9 cellular contexts compared by ENCODE assay signal in genomic region chr1:228445867-228446584, GRCh38. TPM values are rescaled to one million over a fixed set of nuclear protein-coding genes. Genes with fewer than 3 reads are reported as not detected.
DNase-seq lines count a peak whose midpoint lies in the region; ATAC-seq and TF ChIP-seq lines count a peak whose summit lies in the region.
"Had no signal": no experiment of that assay in that cellular context is flagged by ENCODE, and none has a peak within 500 bp of the region (broad histone marks: within the 10 kb centered on the region; RNA-seq: fewer than 3 reads in every experiment).

No MANE protein-coding gene starts in this region.

- peak overlapping the region; percentile 88 for H3K18ac ChIP-seq in neuronal stem cell (ENCODE audit: low read length)

- ATAC-seq in HG02938 (IDR thresholded peaks at IDR 0.05; ENCODE audit: unreplicated experiment) (peak; percentile 61), foreskin keratinocyte (peak; percentile 55)

- H4K91ac ChIP-seq in neuronal stem cell (ENCODE audit: low read depth, low read length, poor library complexity): no peak overlapping the region

- peak overlapping the region; percentile 85 for H3K4me2 ChIP-seq in neuronal stem cell (ENCODE audit: insufficient read depth, low read length, poor library complexity, severe bottlenecking)

- H3K4me3 ChIP-seq in neuronal stem cell (ENCODE audit: low read length in 2 of 2) (peak overlapping the region; percentile 55 to 75), HAP-1 (no peak overlapping the region)

- no peak overlapping the region for H3K4ac ChIP-seq in neuronal stem cell (ENCODE audit: low read length)

- H3K27ac ChIP-seq in foreskin keratinocyte (no peak overlapping the region), neuronal stem cell (replicated peaks; ENCODE audit: low read length) (no peak overlapping the region)

- no CpG with 5 or more reads among the region's 50 CpGs for WGBS in neuronal stem cell (ENCODE audit: extremely low coverage in 2 of 2, insufficient read length in 2 of 2, insufficient replicate concordance in 1 of 2), 2 donors

- TF ChIP-seq CTCF in GM10248 (IDR thresholded peaks at IDR 0.05; ENCODE audit: control extremely low read depth, extremely low read depth, low read depth, missing control alignments) (no peak), foreskin keratinocyte (conservative IDR thresholded peaks at IDR 0.05) (no peak)

- H3K9me3 ChIP-seq in neuronal stem cell (replicated peaks in 1 of 2; ENCODE audit: control insufficient read depth in 2 of 2, insufficient read depth in 1 of 2, low read depth in 1 of 2, low read length in 2 of 2) (no peaks in the 10 kb centered on the region), HAP-1 (no peaks in the 10 kb centered on the region)

- POLR2A ChIA-PET in GM10248 (lab: Yijun Ruan, JAX): interaction anchor here (0.7 kb wide), 1 partner anchor 19 kb away, joined by 4 read pairs; no protein-coding TSS in a partner anchor

- H3K9ac ChIP-seq in neuronal stem cell (ENCODE audit: low read depth, low read length, poor library complexity): peak overlapping the region; percentile 80

- in situ Hi-C loops in HAP-1 (cut with MboI; ENCODE audit: low sequenced_read_pairs): no loop called here

- H3K27me3 ChIP-seq in foreskin keratinocyte (peaks cover 78% of the 10 kb centered on the region), neuronal stem cell (ENCODE audit: control insufficient read depth in 3 of 3, insufficient read depth in 3 of 3, low read depth in 1 of 3, low read length in 3 of 3) (peaks cover 0 to 26% (median under 1%) of the 10 kb centered on the region in 3 experiments), HAP-1 (ENCODE audit: low read depth) (no peaks in the 10 kb centered on the region)

- no peak overlapping the region for H2AK5ac ChIP-seq in neuronal stem cell (ENCODE audit: low read depth, low read length)

- no peak overlapping the region for H2BK15ac ChIP-seq in neuronal stem cell (ENCODE audit: low read length)

- peak overlapping the region; percentile 95 for H2AFZ ChIP-seq in neuronal stem cell (ENCODE audit: low read length)

- H3K4me1 ChIP-seq in foreskin keratinocyte (no peaks in the 10 kb centered on the region), neuronal stem cell (ENCODE audit: control insufficient read depth in 2 of 2, insufficient read depth in 1 of 2, low read depth in 1 of 2, low read length in 2 of 2) (peaks cover 2 to 6% of the 10 kb centered on the region in 2 donors), HAP-1 (no peaks in the 10 kb centered on the region)

- DNase-seq in GM10248 (ENCODE audit: extremely low spot score) (peak; percentile 78), foreskin keratinocyte (peak in 1 of 2 donors; percentile 29), neuronal stem cell (ENCODE audit: low spot score) (peak; percentile 49), GDM1 (lab: John Stamatoyannopoulos, UW) (no peak), NCI-H524 treated with DMSO at 0.1 percent for 48 hours (lab: John Stamatoyannopoulos, UW) (no peak), HAP-1 (ENCODE audit: low spot score in 2 of 2) (no peak)
- peak; percentile 44 to 61 for DNase-seq in activated T-cell treated with anti-CD3 and anti-CD28 coated beads, Interleukin-2, amount 50 U/mL, for 48 hours

- no peak overlapping the region for H2BK12ac ChIP-seq in neuronal stem cell (ENCODE audit: low read length)

- H3K14ac ChIP-seq in neuronal stem cell (ENCODE audit: low read length): no peak overlapping the region

- no peaks in the 10 kb centered on the region for H3K79me1 ChIP-seq in neuronal stem cell (ENCODE audit: low read depth, low read length)

- H3K36me3 ChIP-seq in neuronal stem cell (replicated peaks in 1 of 2; ENCODE audit: control insufficient read depth in 2 of 2, insufficient read depth in 2 of 2, low read length in 2 of 2) (no peaks in the 10 kb centered on the region), HAP-1 (replicated peaks) (no peaks in the 10 kb centered on the region)

- H4K8ac ChIP-seq in neuronal stem cell (ENCODE audit: low read depth, low read length): no peak overlapping the region

- H2BK5ac ChIP-seq in neuronal stem cell (ENCODE audit: low read length): no peak overlapping the region

- peak overlapping the region; percentile 28 for H2BK120ac ChIP-seq in neuronal stem cell (ENCODE audit: low read depth, low read length)

- H3K23ac ChIP-seq in neuronal stem cell (ENCODE audit: low read depth, low read length, poor library complexity): peak overlapping the region; percentile 62

- CTCF ChIA-PET in GM10248 (lab: Yijun Ruan, JAX): interaction anchor here (0.7 to 1.9 kb wide), 4 partner anchors 11 to 26 kb away, joined by 3 to 4 read pairs (median 3); a partner anchor contains a TSS

RNA-seq across cellular contexts. Expression of gene TRIM17, which starts 29.4 kb away (rescaled TPM):
- 0.68 and 0.81 TPM in 2 replicates for total RNA-seq in foreskin keratinocyte
- 0.62 and 0.65 TPM in 2 replicates for polyA plus RNA-seq in foreskin keratinocyte
- 4.1 TPM for polyA plus RNA-seq in neuronal stem cell (2013, experiment 1 of 2)
- polyA plus RNA-seq in neuronal stem cell (2013, experiment 2 of 2): 3.7 TPM
- total RNA-seq: NCI-H460 had no signal

RNA-seq across cellular contexts. Expression of gene TRIM11, which starts 39.4 kb away (rescaled TPM):
- total RNA-seq in foreskin keratinocyte: 27.0 and 28.4 TPM in 2 replicates
- polyA plus RNA-seq in foreskin keratinocyte: 20.9 and 25.4 TPM in 2 replicates
- polyA plus RNA-seq in neuronal stem cell (2013, experiment 1 of 2): 13.5 TPM
- 13.3 TPM for polyA plus RNA-seq in neuronal stem cell (2013, experiment 2 of 2)

RNA-seq across cellular contexts. Expression of gene RNF187, which starts 41.2 kb away (rescaled TPM):
- total RNA-seq in foreskin keratinocyte: 51.9 and 56.8 TPM in 2 replicates
- 55.1 and 60.3 TPM in 2 replicates for polyA plus RNA-seq in foreskin keratinocyte
- polyA plus RNA-seq in neuronal stem cell (2013, experiment 1 of 2): 35.9 TPM
- 35.7 TPM for polyA plus RNA-seq in neuronal stem cell (2013, experiment 2 of 2)

Comparison
In these comparisons a context has a peak if more than half of its experiments do, and no peak if none do; other contexts are left out.
1. DNase-seq: peak in GM10248 (single experiment), activated T-cell treated with anti-CD3 and anti-CD28 coated beads, Interleukin-2, amount 50 U/mL, for 48 hours (2 of 2) and neuronal stem cell (single experiment); none in GDM1 (single experiment), NCI-H524 treated with DMSO at 0.1 percent for 48 hours (single experiment) and HAP-1 (0 of 2).